8 cellular contexts compared by ENCODE assay signal in the genomic region with DNA sequence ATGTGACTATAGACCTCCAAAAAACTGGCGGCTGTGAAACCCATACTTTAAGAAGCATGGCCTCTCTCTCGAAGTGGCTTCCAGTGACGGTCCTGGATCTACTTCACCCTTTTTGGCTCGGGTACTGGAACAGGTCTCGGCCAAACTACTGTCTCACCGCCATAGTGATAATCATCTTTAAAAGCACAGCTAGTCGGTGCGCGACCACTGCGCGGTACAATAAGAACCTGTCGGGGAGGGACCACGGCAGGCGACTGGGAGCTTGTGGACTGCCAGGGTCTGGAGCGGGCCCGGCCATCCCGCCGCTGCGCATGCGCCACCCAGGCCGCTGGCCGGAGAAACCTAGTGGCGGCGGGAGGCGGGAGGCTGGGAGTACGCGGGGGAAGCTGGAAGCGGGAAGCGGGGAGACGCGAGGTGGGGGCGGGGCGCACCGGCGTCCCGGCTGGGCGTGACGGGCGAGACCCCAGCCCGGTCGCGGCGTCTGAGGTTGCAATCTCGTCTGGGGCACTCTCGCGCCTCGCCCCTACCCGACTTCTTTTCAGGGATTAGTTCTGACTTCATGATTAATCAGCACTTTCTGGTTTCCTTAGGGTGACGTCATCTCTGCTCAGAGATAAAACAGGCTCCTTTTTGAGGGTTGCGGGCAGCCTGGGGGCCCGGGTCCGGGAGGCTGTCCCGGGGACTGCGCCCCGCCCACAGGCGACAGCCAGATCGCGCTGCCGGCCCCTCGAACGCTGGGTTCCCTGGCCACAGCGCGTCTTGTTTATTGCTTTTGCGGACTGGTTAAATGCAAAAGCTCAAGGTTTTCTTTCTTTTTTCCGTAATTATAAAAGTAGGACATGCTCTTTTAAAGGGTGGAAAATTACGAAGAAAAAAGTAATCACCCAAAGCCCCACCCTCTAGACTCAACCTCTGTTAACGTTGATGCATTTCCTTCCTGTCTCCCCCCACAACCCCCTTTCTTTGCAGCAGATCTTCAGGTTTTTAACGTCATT.
DNase-seq lines count a peak whose midpoint lies in the region; ATAC-seq and TF ChIP-seq lines count a peak whose summit lies in the region.

No MANE protein-coding gene starts in this region.

- H3K36me3 ChIP-seq in Panc1 (ENCODE audit: control insufficient read depth, insufficient read depth, low read length) (no peaks in the 10 kb centered on the region), esophagus squamous epithelium (no peaks in the 10 kb centered on the region)

- intact Hi-C loops in Panc1 (cut with micrococcal nuclease; ENCODE audit: unreplicated experiment) (no loop called here), esophagus squamous epithelium (cut with DNase I) (no loop called here)

- peaks cover 0 to 1% of the 10 kb centered on the region in 2 donors for H3K36me3 Mint-ChIP-seq in activated T-cell treated with anti-CD3 and anti-CD28 coated beads, Interleukin-2, amount 50 U/mL, for 72 hours (ENCODE audit: insufficient read depth in 2 of 2)

- peak overlapping the region; percentile 83 for H3K27ac ChIP-seq in Panc1 (ENCODE audit: low read length)
- peak overlapping the region; percentile 90 to 96 (median 94) for H3K27ac ChIP-seq in esophagus squamous epithelium

- H3K4me1 ChIP-seq in Panc1 (ENCODE audit: control insufficient read depth, insufficient read depth, low read length), result peaks cover 10% of the 10 kb centered on the region
- H3K4me1 ChIP-seq in esophagus squamous epithelium, result peaks cover 0 to 33% (median 4%) of the 10 kb centered on the region in 3 donors

- peak in 2 of 4 donors; percentile 41 to 42 for TF ChIP-seq POLR2A in esophagus squamous epithelium (IDR thresholded peaks at IDR 0.05)

- no peaks in the 10 kb centered on the region for H3K27me3 Mint-ChIP-seq in activated T-cell treated with anti-CD3 and anti-CD28 coated beads, Interleukin-2, amount 50 U/mL, for 72 hours (ENCODE audit: low read depth)

- ATAC-seq in GM21381 (IDR thresholded peaks at IDR 0.05; ENCODE audit: unreplicated experiment), result peak; percentile 80
- peak; percentile 98 for ATAC-seq in Panc1
- peak; percentile 92 to 93 for ATAC-seq in activated T-cell treated with anti-CD3 and anti-CD28 coated beads, Interleukin-2, amount 50 U/mL, for 72 hours (replicated peaks in 1 of 2)

- H3K4me3 ChIP-seq in Panc1 (ENCODE audit: low read depth in 2 of 2, low read length in 2 of 2) (peak overlapping the region; percentile 59 to 83), esophagus squamous epithelium (peak overlapping the region; percentile 65 to 81 (median 71))

- WGBS in esophagus squamous epithelium, 2 donors, result 2 to 3% methylated on average over 37 to 38 of the region's 68 CpGs

- BruUV-seq in Panc1 (replicated peaks; lab: Mats Ljungman, UMichigan), result TSS peak; percentile 90

- peaks cover 27% of the 10 kb centered on the region for H3K4me1 Mint-ChIP-seq in activated T-cell treated with anti-CD3 and anti-CD28 coated beads, Interleukin-2, amount 50 U/mL, for 72 hours (ENCODE audit: low read depth)

- peaks cover 0 to 1% of the 10 kb centered on the region in 2 donors for H3K9me3 Mint-ChIP-seq in activated T-cell treated with anti-CD3 and anti-CD28 coated beads, Interleukin-2, amount 50 U/mL, for 72 hours

- no peaks in the 10 kb centered on the region for H3K9me3 ChIP-seq in Panc1 (ENCODE audit: control insufficient read depth, insufficient read depth, low read depth, low read length)
- no peaks in the 10 kb centered on the region for H3K9me3 ChIP-seq in esophagus squamous epithelium

- POLR2A ChIA-PET in Panc1 (lab: Charles Lee), result no interaction called here

- H3K27me3 ChIP-seq in Panc1 (ENCODE audit: control insufficient read depth, insufficient read depth, low read length) (no peaks in the 10 kb centered on the region), esophagus squamous epithelium (no peaks in the 10 kb centered on the region)

- TF ChIP-seq CTCF in Panc1 (IDR thresholded peaks at IDR 0.05) (no peak), esophagus squamous epithelium (IDR thresholded peaks at IDR 0.05) (peak in 3 of 6 experiments; percentile 22 to 33 (median 24))

- DNase-seq in COR-L47 (lab: John Stamatoyannopoulos, UW), result peak; percentile 89
- peak in 64 of 76 experiments; percentile 5 to 78 (median 44) for DNase-seq in HUDEP-2 (lab: John Stamatoyannopoulos, UW; ENCODE audit: unreplicated experiment in 76 of 76)
- peak; percentile 51 for DNase-seq in Panc1 (ENCODE audit: low read depth, low spot score)
- DNase-seq in activated T-cell treated with anti-CD3 and anti-CD28 coated beads, Interleukin-2, amount 50 U/mL, for 72 hours, result peak; percentile 87 to 88
- peak; percentile 32 for DNase-seq in esophagus squamous epithelium (lab: John Stamatoyannopoulos, UW)
- DNase-seq in myocyte (ENCODE audit: low read depth), result peak; percentile 90
- peak; percentile 73 to 78 for DNase-seq in stimulated activated CD8-positive, alpha-beta memory T cell treated with anti-CD3 and anti-CD28 coated beads, Interleukin-7, amount 100 ng/mL, for 4 hours (ENCODE audit: low read depth in 2 of 2)

- peak overlapping the region; percentile 90 for H3K27ac Mint-ChIP-seq in activated T-cell treated with anti-CD3 and anti-CD28 coated beads, Interleukin-2, amount 50 U/mL, for 72 hours

- CTCF ChIA-PET in Panc1 (lab: Charles Lee), result interaction anchor here (1.0 kb wide), 1 partner anchor 447 kb away, joined by 3 read pairs; no protein-coding TSS in a partner anchor

- in situ Hi-C loops in Panc1 (cut with HindIII; ENCODE audit: low pct_unique_long_range_greater_than_20kb, low sequenced_read_pairs), result no loop called here

- peak overlapping the region; percentile 82 to 91 for H3K4me3 Mint-ChIP-seq in activated T-cell treated with anti-CD3 and anti-CD28 coated beads, Interleukin-2, amount 50 U/mL, for 72 hours

Comparison
In these comparisons a context has a peak if more than half of its experiments do, and no peak if none do; other contexts are left out.
1. Peak in every context shown above with its lines: DNase-seq, ATAC-seq, H3K4me3 ChIP-seq and H3K27ac ChIP-seq.
2. DNase-seq: peak in every context shown above with its lines; median percentile 90 in myocyte; 89 in COR-L47; 88 in activated T-cell treated with anti-CD3 and anti-CD28 coated beads, Interleukin-2, amount 50 U/mL, for 72 hours; 76 in stimulated activated CD8-positive, alpha-beta memory T cell treated with anti-CD3 and anti-CD28 coated beads, Interleukin-7, amount 100 ng/mL, for 4 hours; 51 in Panc1; 44 in HUDEP-2; 32 in esophagus squamous epithelium.